Comparison of ENCODE assay signal across 8 cellular contexts in the genomic region with DNA sequence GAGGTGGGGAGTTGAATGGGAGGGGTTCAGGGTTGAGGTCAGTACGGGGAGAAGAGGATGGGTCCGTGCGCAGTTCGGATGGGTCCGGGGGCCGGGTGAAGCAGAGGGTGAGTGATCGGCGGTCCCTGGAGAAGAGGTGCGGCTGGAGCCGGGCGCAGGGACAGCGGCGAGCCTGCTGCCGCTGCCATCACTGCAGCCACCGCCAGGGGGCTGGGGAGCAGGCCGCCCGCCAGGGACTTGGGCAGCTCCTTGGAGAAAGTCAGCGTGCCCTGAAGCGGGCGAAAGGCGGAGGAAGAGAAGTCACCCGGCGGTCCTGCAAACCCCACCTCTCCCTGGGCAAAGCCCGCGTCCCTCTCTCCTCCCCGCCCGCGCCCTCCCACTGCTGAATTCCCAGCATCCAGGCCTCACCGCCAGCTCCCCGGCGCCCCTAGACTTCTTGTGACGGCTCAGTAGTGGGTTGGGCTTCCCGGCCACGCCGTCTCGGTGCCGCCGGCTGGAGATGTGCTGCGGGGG. TPM values are rescaled to one million over a fixed set of nuclear protein-coding genes. Genes with fewer than 3 reads are reported as not detected.
A peak's percentile ranks its signal among the peaks of the same experiment; 100 is the strongest.
DNase-seq lines count a peak whose midpoint lies in the region; ATAC-seq and TF ChIP-seq lines count a peak whose summit lies in the region.

No MANE protein-coding gene starts in this region.

- no peak overlapping the region for H3K27ac Mint-ChIP-seq in activated T-cell treated with anti-CD3 and anti-CD28 coated beads, Interleukin-2, amount 50 U/mL, for 72 hours
- H3K27ac Mint-ChIP-seq in osteocyte (ENCODE audit: unreplicated experiment), result peak overlapping the region; percentile 82

- no peaks in the 10 kb centered on the region for H3K9me3 Mint-ChIP-seq in activated T-cell treated with anti-CD3 and anti-CD28 coated beads, Interleukin-2, amount 50 U/mL, for 72 hours
- H3K9me3 Mint-ChIP-seq in osteocyte (ENCODE audit: unreplicated experiment), result no peaks in the 10 kb centered on the region

- peak in 1 of 2 donors; percentile 24 for ATAC-seq in activated T-cell treated with anti-CD3 and anti-CD28 coated beads, Interleukin-2, amount 50 U/mL, for 72 hours (replicated peaks in 1 of 2)
- ATAC-seq in HG02870 (IDR thresholded peaks at IDR 0.05; ENCODE audit: unreplicated experiment), result no peak
- no peak for ATAC-seq in HG02884 (IDR thresholded peaks at IDR 0.05; ENCODE audit: unreplicated experiment)
- ATAC-seq in HG03097 (IDR thresholded peaks at IDR 0.05; ENCODE audit: low FRiP score, unreplicated experiment), result no peak

- H3K4me3 ChIP-seq in HL-60 (replicated peaks; ENCODE audit: insufficient read depth, low read length) (no peak overlapping the region; the same call in 1 of the 2 replicates), cardiac muscle cell (no peak overlapping the region)

- H3K27me3 ChIP-seq in HL-60 (ENCODE audit: insufficient read depth, poor library complexity, severe bottlenecking) (no peaks in the 10 kb centered on the region), cardiac muscle cell (no peaks in the 10 kb centered on the region)

- H3K27ac ChIP-seq in HL-60 (replicated peaks) (no peak overlapping the region), cardiac muscle cell (no peak overlapping the region)

- TF ChIP-seq CTCF in HL-60 (IDR thresholded peaks at IDR 0.05; ENCODE audit: insufficient read depth, low read length), result peak; percentile 58
- peak; percentile 89 for TF ChIP-seq CTCF in cardiac muscle cell (IDR thresholded peaks at IDR 0.05; ENCODE audit: low read depth, low read length)
- peak; percentile 97 for TF ChIP-seq CTCF in osteocyte (IDR thresholded peaks at IDR 0.05)

- H3K36me3 ChIP-seq in cardiac muscle cell, result no peaks in the 10 kb centered on the region

- DNase-seq in COLO829 (ENCODE audit: low spot score) (peak; percentile 82), HL-60 (ENCODE audit: low read depth in 1 of 2, low spot score in 1 of 2) (peak in 1 of 2 experiments; percentile 53), cardiac muscle cell (ENCODE audit: low read depth in 1 of 2, low spot score in 1 of 2) (peak; percentile 85 to 90), osteocyte (ENCODE audit: extremely low spot score, unreplicated experiment) (peak; percentile 95)
- peak; percentile 30 to 45 for DNase-seq in activated T-cell treated with anti-CD3 and anti-CD28 coated beads, Interleukin-2, amount 50 U/mL, for 72 hours

- H3K9me3 ChIP-seq in cardiac muscle cell (ENCODE audit: low read depth), result no peaks in the 10 kb centered on the region

- no peaks in the 10 kb centered on the region for H3K36me3 Mint-ChIP-seq in activated T-cell treated with anti-CD3 and anti-CD28 coated beads, Interleukin-2, amount 50 U/mL, for 72 hours (ENCODE audit: insufficient read depth in 2 of 2)
- no peaks in the 10 kb centered on the region for H3K36me3 Mint-ChIP-seq in osteocyte (ENCODE audit: unreplicated experiment)

- peaks cover 42% of the 10 kb centered on the region for H3K4me1 Mint-ChIP-seq in activated T-cell treated with anti-CD3 and anti-CD28 coated beads, Interleukin-2, amount 50 U/mL, for 72 hours (ENCODE audit: low read depth)
- peaks cover 68% of the 10 kb centered on the region for H3K4me1 Mint-ChIP-seq in osteocyte (ENCODE audit: unreplicated experiment)

- H3K4me1 ChIP-seq in cardiac muscle cell (ENCODE audit: low read depth), result peaks cover 20% of the 10 kb centered on the region

- H3K4me3 Mint-ChIP-seq in activated T-cell treated with anti-CD3 and anti-CD28 coated beads, Interleukin-2, amount 50 U/mL, for 72 hours, result peak overlapping the region in 1 of 2 donors; percentile 62
- H3K4me3 Mint-ChIP-seq in osteocyte (ENCODE audit: unreplicated experiment), result peak overlapping the region; percentile 70

- peaks cover 15% of the 10 kb centered on the region for H3K27me3 Mint-ChIP-seq in activated T-cell treated with anti-CD3 and anti-CD28 coated beads, Interleukin-2, amount 50 U/mL, for 72 hours (ENCODE audit: low read depth)
- H3K27me3 Mint-ChIP-seq in osteocyte (ENCODE audit: unreplicated experiment), result no peaks in the 10 kb centered on the region

RNA-seq across cellular contexts. Expression of a gene that starts 6.0 kb away (rescaled TPM):
- 10 to 100 TPM in 1 of 2 donors, 1 to 10 TPM in 1; 3.8 to 16.0 TPM for total RNA-seq in activated T-cell treated with anti-CD3 and anti-CD28 coated beads, Interleukin-2, amount 50 U/mL, for 72 hours
- total RNA-seq in cardiac muscle cell (0.09 TPM in 1 of 2 replicates, not detected in the other), osteocyte (not detected in 2 replicates)
- not detected in 2 replicates for polyA plus RNA-seq in cardiac muscle cell

RNA-seq across cellular contexts. Expression of a gene that starts 14.3 kb away (rescaled TPM):
- total RNA-seq in activated T-cell treated with anti-CD3 and anti-CD28 coated beads, Interleukin-2, amount 50 U/mL, for 72 hours, result 1 to 10 TPM; 1.3 to 2.8 TPM
- total RNA-seq in cardiac muscle cell, result 13.0 and 20.0 TPM in 2 replicates
- 13.4 and 16.0 TPM in 2 replicates for polyA plus RNA-seq in cardiac muscle cell
- 12.3 and 12.7 TPM in 2 replicates for total RNA-seq in osteocyte

RNA-seq across cellular contexts. Expression of a gene that starts 45.3 kb away (rescaled TPM):
- 100 to 1,000 TPM; 124 to 135 TPM for total RNA-seq in activated T-cell treated with anti-CD3 and anti-CD28 coated beads, Interleukin-2, amount 50 U/mL, for 72 hours
- total RNA-seq in cardiac muscle cell (131 and 152 TPM in 2 replicates), osteocyte (126 and 136 TPM in 2 replicates)
- polyA plus RNA-seq in cardiac muscle cell, result 213 and 233 TPM in 2 replicates

RNA-seq across cellular contexts. Expression of a gene that starts 48.8 kb away (rescaled TPM):
- total RNA-seq in activated T-cell treated with anti-CD3 and anti-CD28 coated beads, Interleukin-2, amount 50 U/mL, for 72 hours, result 10 to 100 TPM; 20.6 to 27.4 TPM
- total RNA-seq in cardiac muscle cell, result 45.9 and 55.8 TPM in 2 replicates
- polyA plus RNA-seq in cardiac muscle cell, result 52.6 and 53.2 TPM in 2 replicates
- 98.4 and 100 TPM in 2 replicates for total RNA-seq in osteocyte
